12 cellular contexts compared by ENCODE assay signal in genomic region chr22:18927573-18927972, GRCh38. TPM values are rescaled to one million over a fixed set of nuclear protein-coding genes. Genes with fewer than 3 reads are reported as not detected.
"Had no signal": no experiment of that assay in that cellular context is flagged by ENCODE, and none has a peak within 500 bp of the region (broad histone marks: within the 10 kb centered on the region; RNA-seq: fewer than 3 reads in every experiment).

No MANE protein-coding gene starts in this region.

- H3K9me3 Mint-ChIP-seq: GM23338, H9, HFFc6 had no signal

- DNase-seq: GM23248, GOT3, H7, H9, HCEC 1CT, HFFc6 had no signal

- H3K4me3 ChIP-seq: GM23248, GM23338, HAP-1 had no signal

- H3K4me1 Mint-ChIP-seq: GM23338, H9 had no signal

- H3K27ac ChIP-seq: GM23248 had no signal

- H3K27ac Mint-ChIP-seq: GM23338, H9, HFFc6 had no signal

- H3K9me3 ChIP-seq: HAP-1 had no signal

- FAIRE-seq: H1, H54 had no signal

- H3K36me3 ChIP-seq: HAP-1 had no signal

- H3K4me1 ChIP-seq: HAP-1 had no signal

- H3K4me3 Mint-ChIP-seq: GM23338, H9, HFFc6 had no signal

- ATAC-seq: GM23338, HCT116 had no signal

RNA-seq across cellular contexts. Expression of gene PRODH, which starts 8.5 kb away (rescaled TPM):
- total RNA-seq: GM23248, H4, HFFc6 had no signal
- polyA plus RNA-seq: GM23248 had no signal
